In the genomic region with DNA sequence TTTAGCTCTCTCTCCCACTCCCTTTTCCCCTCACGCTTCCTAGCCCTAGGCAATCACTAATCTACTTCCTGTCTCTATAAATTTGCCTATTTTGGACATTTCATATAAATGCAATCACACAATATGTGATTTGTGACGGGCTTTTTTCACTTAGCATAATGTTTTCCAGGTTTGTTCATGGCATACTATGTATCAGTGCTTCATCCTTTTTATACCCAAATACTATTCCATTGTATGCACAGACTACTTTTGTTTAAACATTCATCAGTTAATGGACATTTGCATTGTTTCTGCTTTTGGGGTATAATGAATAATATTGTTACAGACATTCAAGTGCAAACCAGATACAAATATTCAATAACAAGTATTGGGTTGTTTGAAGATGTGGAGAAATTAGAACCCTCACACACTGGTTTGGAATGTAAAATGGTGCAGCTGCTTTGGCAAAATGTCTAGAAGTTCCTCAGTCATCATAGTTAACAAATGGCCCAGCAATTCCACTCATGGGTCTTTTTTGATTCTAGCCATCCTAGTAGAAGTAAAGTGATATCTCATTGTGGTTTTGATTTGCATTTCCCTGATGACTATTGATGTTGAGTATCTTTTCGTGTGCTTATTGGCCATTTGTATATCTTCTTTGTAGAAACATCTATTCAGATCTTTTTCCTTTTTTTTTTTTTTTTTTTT, we compare ENCODE assay signal across 27 cellular contexts.
"Had no signal": no experiment of that assay in that cellular context is flagged by ENCODE, and none has a peak within 500 bp of the region (broad histone marks: within the 10 kb centered on the region; RNA-seq: fewer than 3 reads in every experiment).

No MANE protein-coding gene starts in this region.

- H3K4me1 ChIP-seq: esophagus muscularis mucosa, heart right ventricle, prostate gland, right atrium auricular region, stomach, testis had no signal

- DNase-seq: dermis blood vessel endothelial cell; effector memory CD4-positive, alpha-beta T cell; foreskin melanocyte; glutamatergic neuron; heart right ventricle; hippocampal formation; immature natural killer cell; islet precursor cell; left ventricle myocardium superior; mucosa of descending colon; naive thymus-derived CD8-positive, alpha-beta T cell; nephron progenitor cell; nucleus accumbens; stimulated activated CD4-positive, alpha-beta T cell treated with anti-CD3 and anti-CD28 coated beads, Interleukin-2, amount 100 ng/mL, for 24 hours; stimulated activated CD4-positive, alpha-beta T cell treated with anti-CD3 and anti-CD28 coated beads, Interleukin-4, amount 100 ng/mL, for 24 hours; stimulated activated naive CD4-positive, alpha-beta T cell treated with Interleukin-2 at 50 U/mL for 16 hours; stomach; substantia nigra; testis; tibial artery had no signal

- H3K36me3 ChIP-seq: esophagus muscularis mucosa, heart right ventricle, prostate gland, right atrium auricular region, stomach, tibial artery had no signal

- H3K9me3 ChIP-seq: esophagus muscularis mucosa, heart right ventricle, mucosa of descending colon, prostate gland, right atrium auricular region, stomach, testis, tibial artery had no signal

- H3K27ac ChIP-seq: coronary artery, esophagus muscularis mucosa, heart right ventricle, prostate gland, right atrium auricular region, stomach, testis, tibial artery had no signal

- H3K4me3 ChIP-seq: coronary artery, esophagus muscularis mucosa, heart right ventricle, lung, mucosa of descending colon, prostate gland, right atrium auricular region, stomach, testis, tibial artery had no signal

- H3K27me3 ChIP-seq: right atrium auricular region, testis, tibial artery had no signal

- ATAC-seq: heart right ventricle; left ventricle myocardium superior; mucosa of descending colon; naive thymus-derived CD8-positive, alpha-beta T cell; sciatic nerve; stimulated activated effector memory CD8-positive, alpha-beta T cell treated with anti-CD3 and anti-CD28 coated beads, Interleukin-12 subunit alpha, Interleukin-12 subunit beta, amount 100 ng/mL, for 72 hours had no signal
